ENCODE assay signal across 21 cellular contexts in the genomic region with DNA sequence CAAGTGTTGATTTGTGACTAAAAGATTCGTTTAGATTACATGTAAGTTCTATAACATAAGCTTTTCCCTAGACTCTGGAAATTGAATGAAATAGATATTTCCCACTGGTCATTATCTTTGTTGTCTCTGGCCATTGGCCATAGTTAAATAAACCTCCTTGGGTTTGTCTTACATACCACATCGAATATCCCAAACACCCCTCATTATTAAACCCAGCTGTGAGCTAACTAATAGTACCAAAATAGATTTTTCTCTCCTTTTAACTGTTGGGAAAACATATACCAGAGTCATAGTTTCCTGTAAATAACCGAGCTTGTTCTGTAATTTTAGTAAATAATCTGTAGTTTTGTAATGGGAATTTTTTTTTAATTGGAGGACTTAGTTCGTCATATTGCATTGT.
"Had no signal": no experiment of that assay in that cellular context is flagged by ENCODE, and none has a peak within 500 bp of the region (broad histone marks: within the 10 kb centered on the region; RNA-seq: fewer than 3 reads in every experiment).

No MANE protein-coding gene starts in this region.

- DNase-seq: central memory CD4-positive, alpha-beta T cell; cortex of kidney; dorsolateral prefrontal cortex; effector CD8-positive, alpha-beta T cell; foreskin keratinocyte; head of caudate nucleus; kidney; left cardiac atrium; left ventricle myocardium inferior; lower lobe of right lung; occipital lobe; pancreas; right cardiac atrium; small intestine; stimulated activated CD4-positive, alpha-beta T cell treated with anti-CD3 and anti-CD28 coated beads, Interleukin-4, amount 100 ng/mL, for 4 hours; stimulated activated naive CD4-positive, alpha-beta T cell; thyroid gland had no signal

- H3K9me3 ChIP-seq: esophagus muscularis mucosa, lower lobe of right lung, pancreas, suprapubic skin, thyroid gland had no signal

- H3K4me3 ChIP-seq: dorsolateral prefrontal cortex, esophagus muscularis mucosa, hepatocyte, left ventricle myocardium inferior, lower lobe of right lung, pancreas, suprapubic skin, thyroid gland had no signal

- H3K27me3 ChIP-seq: dorsolateral prefrontal cortex, esophagus muscularis mucosa, foreskin keratinocyte, hepatocyte, pancreas, suprapubic skin, thyroid gland had no signal

- H3K36me3 ChIP-seq: esophagus muscularis mucosa, left ventricle myocardium inferior, lower lobe of right lung, pancreas, suprapubic skin, thyroid gland had no signal

- H3K4me1 ChIP-seq: esophagus muscularis mucosa, foreskin keratinocyte, left ventricle myocardium inferior, lower lobe of right lung, pancreas, thyroid gland had no signal

- ATAC-seq: foreskin keratinocyte; left cardiac atrium; lower lobe of right lung; natural killer cell treated with Interleukin-12 subunit alpha and Interleukin-12 subunit beta and Interleukin-15 and Interleukin-18, amount 100 ng/mL, for 72 hours; pancreas; right cardiac atrium had no signal

- H3K4me2 ChIP-seq: hepatocyte had no signal

- H2AFZ ChIP-seq: hepatocyte had no signal

- H3K27ac ChIP-seq: dorsolateral prefrontal cortex, esophagus muscularis mucosa, foreskin keratinocyte, hepatocyte, lower lobe of right lung, pancreas, suprapubic skin, thyroid gland had no signal

- H3K79me2 ChIP-seq: hepatocyte had no signal
